31 cellular contexts compared by ENCODE assay signal in the genomic region with DNA sequence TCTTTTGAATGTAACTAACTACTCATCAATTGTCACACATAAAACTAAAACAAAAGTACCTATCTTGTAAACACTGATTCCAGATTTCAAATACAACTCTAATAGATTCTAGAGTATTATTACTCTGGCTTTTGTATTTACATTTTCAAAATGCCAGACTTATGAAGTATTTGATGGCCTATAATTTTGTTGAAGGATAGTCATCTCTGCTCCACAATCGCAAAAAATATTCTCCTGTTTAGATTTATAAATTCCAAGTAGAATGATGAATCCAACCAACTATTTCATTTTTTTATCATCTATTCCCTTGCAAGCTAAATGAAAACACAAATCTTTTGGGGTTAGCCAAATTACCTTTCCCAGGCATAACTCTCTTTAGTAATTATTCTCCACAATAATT.
"Had no signal": no experiment of that assay in that cellular context is flagged by ENCODE, and none has a peak within 500 bp of the region (broad histone marks: within the 10 kb centered on the region; RNA-seq: fewer than 3 reads in every experiment).

No MANE protein-coding gene starts in this region.

- H3K27ac ChIP-seq: adrenal gland, body of pancreas, foreskin keratinocyte, gastrocnemius medialis, heart left ventricle had no signal

- H3K27me3 Mint-ChIP-seq: activated CD4-positive, alpha-beta memory T cell treated with anti-CD3 and anti-CD28 coated beads for 36 hours; activated CD4-positive, alpha-beta T cell treated with anti-CD3 and anti-CD28 coated beads for 36 hours; activated CD4-positive, alpha-beta T cell treated with anti-CD3 and anti-CD28 coated beads, Interleukin-2, amount 10 ng/mL, durations not matched to agents 24 days and 14 days; activated CD8-positive, alpha-beta memory T cell treated with anti-CD3 and anti-CD28 coated beads, Interleukin-2, amount 10 ng/mL, durations not matched to agents 7 days and 5 days; activated naive CD8-positive, alpha-beta T cell treated with anti-CD3 and anti-CD28 coated beads for 36 hours; activated naive CD8-positive, alpha-beta T cell treated with anti-CD3 and anti-CD28 coated beads, Interleukin-2, amount 50 U/mL, for 24 hours; effector memory CD8-positive, alpha-beta T cell had no signal

- H3K4me1 ChIP-seq: adrenal gland, body of pancreas, foreskin keratinocyte had no signal

- DNase-seq: activated CD4-positive, alpha-beta memory T cell treated with anti-CD3 and anti-CD28 coated beads for 36 hours; activated CD4-positive, alpha-beta T cell treated with anti-CD3 and anti-CD28 coated beads for 36 hours; activated CD4-positive, alpha-beta T cell treated with anti-CD3 and anti-CD28 coated beads, Interleukin-2, amount 10 ng/mL, durations not matched to agents 24 days and 14 days; activated CD4-positive, CD25-positive, alpha-beta regulatory T cell; activated CD4-positive, CD25-positive, alpha-beta regulatory T cell treated with anti-CD3 and anti-CD28 coated beads, Interleukin-2, amount 50 U/mL, for 72 hours; activated CD8-positive, alpha-beta memory T cell treated with anti-CD3 and anti-CD28 coated beads, Interleukin-2, amount 10 ng/mL, durations not matched to agents 7 days and 5 days; activated CD8-positive, alpha-beta memory T cell treated with anti-CD3 and anti-CD28 coated beads, Interleukin-2, amount 50 U/mL, for 4 hours; activated CD8-positive, alpha-beta T cell treated with anti-CD3 and anti-CD28 coated beads, Interleukin-2, amount 10 ng/mL, durations not matched to agents 7 days and 5 days; activated gamma-delta T cell; activated naive CD4-positive, alpha-beta T cell; activated naive CD4-positive, alpha-beta T cell treated with anti-CD3 and anti-CD28 coated beads, Interleukin-2, amount 50 U/mL, for 16 hours; activated naive CD8-positive, alpha-beta T cell treated with anti-CD3 and anti-CD28 coated beads for 36 hours; activated naive CD8-positive, alpha-beta T cell treated with anti-CD3 and anti-CD28 coated beads, Interleukin-2, amount 50 U/mL, for 24 hours; activated T-cell treated with anti-CD3 and anti-CD28 coated beads, Interleukin-2, amount 50 U/mL, for 1 hour; activated T-cell treated with anti-CD3 and anti-CD28 coated beads, Interleukin-2, amount 50 U/mL, for 48 hours; adrenal gland; amygdala; aorta; body of pancreas; caudate nucleus; cortex of kidney; dermis blood vessel endothelial cell; effector CD4-positive, alpha-beta T cell; effector memory CD8-positive, alpha-beta T cell; foreskin keratinocyte; gastrocnemius medialis; glutamatergic neuron; heart left ventricle; T-helper 2 cell had no signal

- ATAC-seq: activated CD4-positive, alpha-beta T cell treated with anti-CD3 and anti-CD28 coated beads for 36 hours; activated CD8-positive, alpha-beta memory T cell treated with anti-CD3 and anti-CD28 coated beads, Interleukin-2, amount 10 ng/mL, durations not matched to agents 7 days and 5 days; activated CD8-positive, alpha-beta T cell treated with anti-CD3 and anti-CD28 coated beads, Interleukin-2, amount 10 ng/mL, durations not matched to agents 7 days and 5 days; activated naive CD8-positive, alpha-beta T cell treated with anti-CD3 and anti-CD28 coated beads, Interleukin-2, amount 50 U/mL, for 24 hours; body of pancreas; effector memory CD8-positive, alpha-beta T cell; esophagus mucosa; foreskin keratinocyte; gastrocnemius medialis; heart left ventricle had no signal

- H3K27me3 ChIP-seq: adrenal gland, body of pancreas, foreskin keratinocyte, gastrocnemius medialis, heart left ventricle had no signal

- H3K4me3 Mint-ChIP-seq: activated CD4-positive, alpha-beta memory T cell treated with anti-CD3 and anti-CD28 coated beads for 36 hours; activated CD4-positive, alpha-beta T cell treated with anti-CD3 and anti-CD28 coated beads for 36 hours; activated CD4-positive, alpha-beta T cell treated with anti-CD3 and anti-CD28 coated beads, Interleukin-2, amount 10 ng/mL, durations not matched to agents 24 days and 14 days; activated CD8-positive, alpha-beta memory T cell treated with anti-CD3 and anti-CD28 coated beads, Interleukin-2, amount 10 ng/mL, durations not matched to agents 7 days and 5 days; activated CD8-positive, alpha-beta T cell treated with anti-CD3 and anti-CD28 coated beads, Interleukin-2, amount 10 ng/mL, durations not matched to agents 7 days and 5 days; activated naive CD8-positive, alpha-beta T cell treated with anti-CD3 and anti-CD28 coated beads for 36 hours; activated naive CD8-positive, alpha-beta T cell treated with anti-CD3 and anti-CD28 coated beads, Interleukin-2, amount 50 U/mL, for 24 hours; activated T-helper 1 cell treated with anti-CD3 and anti-CD28 coated beads, Interleukin-12 subunit alpha, Interleukin-12 subunit beta, Interleukin-2, Interleukin-4 antibody, amounts not matched to agents 30 ng/mL and 10 ng/mL and 1 ng/mL, durations not matched to agents 14 hours and 24 hours and 36 hours; effector memory CD8-positive, alpha-beta T cell had no signal

- H3K27ac Mint-ChIP-seq: activated CD4-positive, alpha-beta memory T cell treated with anti-CD3 and anti-CD28 coated beads for 36 hours; activated CD4-positive, alpha-beta T cell treated with anti-CD3 and anti-CD28 coated beads for 36 hours; activated CD4-positive, alpha-beta T cell treated with anti-CD3 and anti-CD28 coated beads, Interleukin-2, amount 10 ng/mL, durations not matched to agents 24 days and 14 days; activated CD8-positive, alpha-beta memory T cell treated with anti-CD3 and anti-CD28 coated beads, Interleukin-2, amount 10 ng/mL, durations not matched to agents 7 days and 5 days; activated CD8-positive, alpha-beta T cell treated with anti-CD3 and anti-CD28 coated beads, Interleukin-2, amount 10 ng/mL, durations not matched to agents 7 days and 5 days; activated naive CD8-positive, alpha-beta T cell treated with anti-CD3 and anti-CD28 coated beads for 36 hours; activated naive CD8-positive, alpha-beta T cell treated with anti-CD3 and anti-CD28 coated beads, Interleukin-2, amount 50 U/mL, for 24 hours; activated T-helper 1 cell treated with anti-CD3 and anti-CD28 coated beads, Interleukin-12 subunit alpha, Interleukin-12 subunit beta, Interleukin-2, Interleukin-4 antibody, amounts not matched to agents 30 ng/mL and 10 ng/mL and 1 ng/mL, durations not matched to agents 14 hours and 24 hours and 36 hours; effector memory CD8-positive, alpha-beta T cell had no signal

- H3K4me3 ChIP-seq: adrenal gland, body of pancreas, gastrocnemius medialis, heart left ventricle had no signal

- H3K36me3 ChIP-seq: adrenal gland, gastrocnemius medialis had no signal

- H3K9me3 ChIP-seq: gastrocnemius medialis had no signal
